Comparison of ENCODE assay signal across 11 cellular contexts in the genomic region with DNA sequence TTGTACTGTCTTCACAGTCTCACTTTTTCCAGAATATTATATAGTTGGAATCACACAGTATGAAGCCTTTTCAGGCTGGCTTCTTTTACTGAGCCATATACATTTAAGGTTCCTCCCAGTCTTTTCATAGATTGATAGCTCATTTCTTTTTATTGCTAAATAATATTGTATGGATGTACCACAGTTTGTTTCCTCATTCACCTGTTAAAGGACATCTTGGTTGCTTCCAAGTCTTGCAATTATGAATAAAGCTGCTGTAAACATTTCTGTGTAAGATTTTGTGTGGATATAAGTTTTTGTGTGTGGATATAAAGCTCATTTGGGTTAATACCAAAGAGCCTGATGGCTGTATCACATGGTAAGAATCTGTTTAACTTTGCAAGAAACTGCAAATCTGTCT. TPM values are rescaled to one million over a fixed set of nuclear protein-coding genes. Genes with fewer than 3 reads are reported as not detected.
"Had no signal": no experiment of that assay in that cellular context is flagged by ENCODE, and none has a peak within 500 bp of the region (broad histone marks: within the 10 kb centered on the region; RNA-seq: fewer than 3 reads in every experiment).

No MANE protein-coding gene starts in this region.

- H3K4me3 ChIP-seq: GM23248, GM23338, HAP-1 had no signal

- H3K27ac ChIP-seq: GM23248 had no signal

- H3K9me3 Mint-ChIP-seq: HFFc6 had no signal

- H2AFZ ChIP-seq: GM23248, GM23338 had no signal

- H3K9me3 ChIP-seq: HAP-1 had no signal

- H3K36me3 ChIP-seq: HAP-1 had no signal

- ATAC-seq: GM23338, HCT116 had no signal

- DNase-seq: GM23248, GOT3, H7, H9, HCEC 1CT, HFFc6 had no signal

- H3K4me1 ChIP-seq: HAP-1 had no signal

- H3K27ac Mint-ChIP-seq: GM23338, H9, HFFc6 had no signal

- H3K4me2 ChIP-seq: GM23338 had no signal

- H3K4me3 Mint-ChIP-seq: GM23338, H9, HFFc6 had no signal

RNA-seq across cellular contexts. Expression of a gene that starts 24.5 kb away (rescaled TPM):
- total RNA-seq: GM23248, GM23338, H1, H4, H7, H9, HFFc6 had no signal

RNA-seq across cellular contexts. Expression of a gene that starts 56.3 kb away (rescaled TPM):
- total RNA-seq: GM23248, GM23338, H1, H4, H7, HFFc6 had no signal
